Comparison of ENCODE assay signal across 24 cellular contexts in genomic region chr12:61780435-61780834, GRCh38.
A peak's percentile ranks its signal among the peaks of the same experiment; 100 is the strongest.
DNase-seq lines count a peak whose midpoint lies in the region; ATAC-seq and TF ChIP-seq lines count a peak whose summit lies in the region.
"Had no signal": no experiment of that assay in that cellular context is flagged by ENCODE, and none has a peak within 500 bp of the region (broad histone marks: within the 10 kb centered on the region; RNA-seq: fewer than 3 reads in every experiment).

No MANE protein-coding gene starts in this region.

- no peaks in the 10 kb centered on the region for H4K20me1 ChIP-seq in neural progenitor cell (ENCODE audit: low read depth)

- H3K79me2 ChIP-seq in neural progenitor cell (ENCODE audit: low read depth): no peaks in the 10 kb centered on the region

- CTCF ChIA-PET in WTC11 (lab: Charles Lee): no interaction called here

- H3K4me1 ChIP-seq in HUES48 (ENCODE audit: control insufficient read depth, insufficient read depth, low read length) (peaks cover 58% of the 10 kb centered on the region), neural progenitor cell (peaks cover 20% of the 10 kb centered on the region)
- H3K4me1 ChIP-seq: Caco-2 had no signal

- peaks cover 12% of the 10 kb centered on the region for H3K27me3 Mint-ChIP-seq in WTC11 (ENCODE audit: low read depth)
- no peaks in the 10 kb centered on the region for H3K27me3 Mint-ChIP-seq in neural progenitor cell (ENCODE audit: insufficient read depth, low read depth)
- no peaks in the 10 kb centered on the region for H3K27me3 Mint-ChIP-seq in activated T-helper 2 cell treated with anti-CD3 and anti-CD28 coated beads, Interferon-gamma antibody, Interleukin-2, Interleukin-4, amounts not matched to agents 10 μg/mL and 5 μg/mL and 100 μg/mL, durations not matched to agents 14 hours and 24 hours and 36 hours (ENCODE audit: low read depth)
- H3K27me3 Mint-ChIP-seq: CD4-positive, alpha-beta memory T cell had no signal

- POLR2A ChIA-PET in WTC11 (lab: Charles Lee): no interaction called here

- peak overlapping the region; percentile 74 for H3K27ac ChIP-seq in HUES48 (ENCODE audit: low read depth, low read length)
- peak overlapping the region; percentile 75 for H3K27ac ChIP-seq in neural progenitor cell
- H3K27ac ChIP-seq: PC-9 had no signal

- H3K4me1 Mint-ChIP-seq in WTC11 (peaks cover 60% of the 10 kb centered on the region), neural progenitor cell (peaks cover 20% of the 10 kb centered on the region)
- no peaks in the 10 kb centered on the region for H3K4me1 Mint-ChIP-seq in activated T-helper 2 cell treated with anti-CD3 and anti-CD28 coated beads, Interferon-gamma antibody, Interleukin-2, Interleukin-4, amounts not matched to agents 10 μg/mL and 5 μg/mL and 100 μg/mL, durations not matched to agents 14 hours and 24 hours and 36 hours (ENCODE audit: low read depth)
- H3K4me1 Mint-ChIP-seq: CD4-positive, alpha-beta memory T cell had no signal

- H3K36me3 Mint-ChIP-seq in WTC11 (no peaks in the 10 kb centered on the region), neural progenitor cell (no peaks in the 10 kb centered on the region)
- H3K36me3 Mint-ChIP-seq in activated T-helper 2 cell treated with anti-CD3 and anti-CD28 coated beads, Interferon-gamma antibody, Interleukin-2, Interleukin-4, amounts not matched to agents 10 μg/mL and 5 μg/mL and 100 μg/mL, durations not matched to agents 14 hours and 24 hours and 36 hours (ENCODE audit: low read depth): no peaks in the 10 kb centered on the region
- H3K36me3 Mint-ChIP-seq: CD4-positive, alpha-beta memory T cell had no signal

- intact Hi-C loops in activated T-helper 2 cell treated with anti-CD3 and anti-CD28 coated beads, Interferon-gamma antibody, Interleukin-2, Interleukin-4, amounts not matched to agents 10 μg/mL and 5 μg/mL and 100 μg/mL, durations not matched to agents 14 hours and 24 hours and 36 hours (cut with micrococcal nuclease): no loop called here

- H3K9me3 ChIP-seq in HUES48 (ENCODE audit: control insufficient read depth, insufficient read depth, low read length): no peaks in the 10 kb centered on the region
- no peaks in the 10 kb centered on the region for H3K9me3 ChIP-seq in neural progenitor cell (ENCODE audit: low read depth)
- H3K9me3 ChIP-seq: Caco-2 had no signal

- H3K36me3 ChIP-seq in HUES48 (ENCODE audit: control insufficient read depth, insufficient read depth, low read length): no peaks in the 10 kb centered on the region
- H3K36me3 ChIP-seq in neural progenitor cell: no peaks in the 10 kb centered on the region

- TF ChIP-seq CTCF in WTC11 (IDR thresholded peaks at IDR 0.05) (no peak), neural progenitor cell (IDR thresholded peaks at IDR 0.05) (no peak)

- ATAC-seq in WTC11 (peak; percentile 65), GM18498 (IDR thresholded peaks at IDR 0.05; ENCODE audit: unreplicated experiment) (no peak)
- ATAC-seq: GM12878, SK-N-SH treated with all-trans-retinoic acid at 6 μM for 48 hours had no signal

- H2AFZ ChIP-seq in neural progenitor cell (replicated peaks): no peak overlapping the region
- H2AFZ ChIP-seq: PC-9 had no signal

- H3K4me3 Mint-ChIP-seq in WTC11 (peak overlapping the region; percentile 14; the same call in 1 of the 2 replicates), neural progenitor cell (no peak overlapping the region)
- no peak overlapping the region for H3K4me3 Mint-ChIP-seq in activated T-helper 2 cell treated with anti-CD3 and anti-CD28 coated beads, Interferon-gamma antibody, Interleukin-2, Interleukin-4, amounts not matched to agents 10 μg/mL and 5 μg/mL and 100 μg/mL, durations not matched to agents 14 hours and 24 hours and 36 hours (ENCODE audit: low read depth)
- H3K4me3 Mint-ChIP-seq: CD4-positive, alpha-beta memory T cell had no signal

- DNase-seq in WTC11 (ENCODE audit: low spot score) (no peak), left kidney (ENCODE audit: low read depth, low spot score) (peak; percentile 23), neural progenitor cell (ENCODE audit: low spot score) (no peak), NCI-H1930 (lab: John Stamatoyannopoulos, UW) (no peak)
- no peak for DNase-seq in activated T-helper 2 cell treated with anti-CD3 and anti-CD28 coated beads, Interferon-gamma antibody, Interleukin-2, Interleukin-4, amounts not matched to agents 10 μg/mL and 5 μg/mL and 100 μg/mL, durations not matched to agents 14 hours and 24 hours and 36 hours (ENCODE audit: low spot score)
- no peak for DNase-seq in stimulated activated CD4-positive, alpha-beta T cell treated with anti-CD3 and anti-CD28 coated beads, Interleukin-2, amount 100 ng/mL, for 24 hours
- DNase-seq: Caco-2; CD4-positive, alpha-beta memory T cell; DND-41; GOT3; KBM-7; NCI-H1092 treated with DMSO at 0.1 percent for 48 hours; NCI-H1436 treated with DMSO at 0.1 percent for 48 hours; NCI-H2029; NCI-H226; NCI-H510A treated with DMSO at 0.1 percent for 48 hours; NCI-H748 treated with DMSO at 0.1 percent for 48 hours; PC-9; RPMI8226; SHP77 treated with DMSO at 0.1 percent for 48 hours had no signal

- H3K4me3 ChIP-seq in HUES48 (ENCODE audit: low read depth, low read length) (0 out of 2 replicates have a peak overlapping the region, but pooled peaks have one; percentile 9), neural progenitor cell (no peak overlapping the region)
- H3K4me3 ChIP-seq: GM12878, PC-9 had no signal

- H3K27ac Mint-ChIP-seq in WTC11 (peak overlapping the region; percentile 2; the same call in 1 of the 2 replicates), neural progenitor cell (no peak overlapping the region)
- no peak overlapping the region for H3K27ac Mint-ChIP-seq in activated T-helper 2 cell treated with anti-CD3 and anti-CD28 coated beads, Interferon-gamma antibody, Interleukin-2, Interleukin-4, amounts not matched to agents 10 μg/mL and 5 μg/mL and 100 μg/mL, durations not matched to agents 14 hours and 24 hours and 36 hours
- H3K27ac Mint-ChIP-seq: CD4-positive, alpha-beta memory T cell had no signal

- H3K27me3 ChIP-seq in HUES48 (ENCODE audit: control insufficient read depth, insufficient read depth, low read length): peaks cover 5% of the 10 kb centered on the region; the same call in 1 of the 2 replicates
- H3K27me3 ChIP-seq in neural progenitor cell: peaks cover 18% of the 10 kb centered on the region

- H3F3A ChIP-seq in neural progenitor cell (ENCODE audit: low read depth): peaks cover 5% of the 10 kb centered on the region

- H3K9ac ChIP-seq in HUES48 (ENCODE audit: low read depth, low read length): no peak overlapping the region
- H3K9ac ChIP-seq in neural progenitor cell: no peak overlapping the region

- peak overlapping the region; percentile 51 for H3K4me2 ChIP-seq in neural progenitor cell
- H3K4me2 ChIP-seq: PC-9 had no signal

- H3K9me3 Mint-ChIP-seq in WTC11 (no peaks in the 10 kb centered on the region), neural progenitor cell (no peaks in the 10 kb centered on the region)
- no peaks in the 10 kb centered on the region for H3K9me3 Mint-ChIP-seq in activated T-helper 2 cell treated with anti-CD3 and anti-CD28 coated beads, Interferon-gamma antibody, Interleukin-2, Interleukin-4, amounts not matched to agents 10 μg/mL and 5 μg/mL and 100 μg/mL, durations not matched to agents 14 hours and 24 hours and 36 hours

TF ChIP-seq in WTC11, 78 proteins besides CTCF, POLR2A, EP300 and RAD21 (continues in another document):
- TF ChIP-seq CREM (CRISPR knock-in tag; IDR thresholded peaks at IDR 0.05) (no peak), ARID4B (CRISPR knock-in tag; IDR thresholded peaks at IDR 0.05; ENCODE audit: borderline replicate concordance) (no peak), USF2 (CRISPR knock-in tag; IDR thresholded peaks at IDR 0.05) (no peak)
